ENCODE assay signal across 1 cellular context in the genomic region with DNA sequence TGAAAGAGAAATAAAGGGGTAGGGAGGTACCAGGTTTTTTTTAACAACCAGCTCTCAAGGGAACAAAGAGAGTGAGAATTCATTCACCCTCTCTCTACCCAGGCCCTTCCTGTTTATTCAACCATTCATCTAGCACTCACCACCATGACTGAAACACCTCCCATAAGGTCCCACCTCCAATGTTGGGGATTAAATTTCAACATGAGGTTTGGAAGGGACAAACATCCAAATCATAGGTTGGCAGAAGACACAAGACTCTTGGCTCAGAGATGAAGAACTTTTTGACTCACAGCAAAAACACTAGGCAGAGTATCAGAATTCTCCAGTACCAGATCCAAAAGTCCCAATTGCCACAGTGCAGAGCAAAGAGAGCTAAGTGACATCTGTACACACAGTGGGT.
TF ChIP-seq lines count a peak whose summit lies in the region.

No MANE protein-coding gene starts in this region.

TF ChIP-seq in GM23338, 12 proteins besides CTCF, POLR2A, EP300 and RAD21 (continued from another document):
- TF ChIP-seq, protein P1, sequence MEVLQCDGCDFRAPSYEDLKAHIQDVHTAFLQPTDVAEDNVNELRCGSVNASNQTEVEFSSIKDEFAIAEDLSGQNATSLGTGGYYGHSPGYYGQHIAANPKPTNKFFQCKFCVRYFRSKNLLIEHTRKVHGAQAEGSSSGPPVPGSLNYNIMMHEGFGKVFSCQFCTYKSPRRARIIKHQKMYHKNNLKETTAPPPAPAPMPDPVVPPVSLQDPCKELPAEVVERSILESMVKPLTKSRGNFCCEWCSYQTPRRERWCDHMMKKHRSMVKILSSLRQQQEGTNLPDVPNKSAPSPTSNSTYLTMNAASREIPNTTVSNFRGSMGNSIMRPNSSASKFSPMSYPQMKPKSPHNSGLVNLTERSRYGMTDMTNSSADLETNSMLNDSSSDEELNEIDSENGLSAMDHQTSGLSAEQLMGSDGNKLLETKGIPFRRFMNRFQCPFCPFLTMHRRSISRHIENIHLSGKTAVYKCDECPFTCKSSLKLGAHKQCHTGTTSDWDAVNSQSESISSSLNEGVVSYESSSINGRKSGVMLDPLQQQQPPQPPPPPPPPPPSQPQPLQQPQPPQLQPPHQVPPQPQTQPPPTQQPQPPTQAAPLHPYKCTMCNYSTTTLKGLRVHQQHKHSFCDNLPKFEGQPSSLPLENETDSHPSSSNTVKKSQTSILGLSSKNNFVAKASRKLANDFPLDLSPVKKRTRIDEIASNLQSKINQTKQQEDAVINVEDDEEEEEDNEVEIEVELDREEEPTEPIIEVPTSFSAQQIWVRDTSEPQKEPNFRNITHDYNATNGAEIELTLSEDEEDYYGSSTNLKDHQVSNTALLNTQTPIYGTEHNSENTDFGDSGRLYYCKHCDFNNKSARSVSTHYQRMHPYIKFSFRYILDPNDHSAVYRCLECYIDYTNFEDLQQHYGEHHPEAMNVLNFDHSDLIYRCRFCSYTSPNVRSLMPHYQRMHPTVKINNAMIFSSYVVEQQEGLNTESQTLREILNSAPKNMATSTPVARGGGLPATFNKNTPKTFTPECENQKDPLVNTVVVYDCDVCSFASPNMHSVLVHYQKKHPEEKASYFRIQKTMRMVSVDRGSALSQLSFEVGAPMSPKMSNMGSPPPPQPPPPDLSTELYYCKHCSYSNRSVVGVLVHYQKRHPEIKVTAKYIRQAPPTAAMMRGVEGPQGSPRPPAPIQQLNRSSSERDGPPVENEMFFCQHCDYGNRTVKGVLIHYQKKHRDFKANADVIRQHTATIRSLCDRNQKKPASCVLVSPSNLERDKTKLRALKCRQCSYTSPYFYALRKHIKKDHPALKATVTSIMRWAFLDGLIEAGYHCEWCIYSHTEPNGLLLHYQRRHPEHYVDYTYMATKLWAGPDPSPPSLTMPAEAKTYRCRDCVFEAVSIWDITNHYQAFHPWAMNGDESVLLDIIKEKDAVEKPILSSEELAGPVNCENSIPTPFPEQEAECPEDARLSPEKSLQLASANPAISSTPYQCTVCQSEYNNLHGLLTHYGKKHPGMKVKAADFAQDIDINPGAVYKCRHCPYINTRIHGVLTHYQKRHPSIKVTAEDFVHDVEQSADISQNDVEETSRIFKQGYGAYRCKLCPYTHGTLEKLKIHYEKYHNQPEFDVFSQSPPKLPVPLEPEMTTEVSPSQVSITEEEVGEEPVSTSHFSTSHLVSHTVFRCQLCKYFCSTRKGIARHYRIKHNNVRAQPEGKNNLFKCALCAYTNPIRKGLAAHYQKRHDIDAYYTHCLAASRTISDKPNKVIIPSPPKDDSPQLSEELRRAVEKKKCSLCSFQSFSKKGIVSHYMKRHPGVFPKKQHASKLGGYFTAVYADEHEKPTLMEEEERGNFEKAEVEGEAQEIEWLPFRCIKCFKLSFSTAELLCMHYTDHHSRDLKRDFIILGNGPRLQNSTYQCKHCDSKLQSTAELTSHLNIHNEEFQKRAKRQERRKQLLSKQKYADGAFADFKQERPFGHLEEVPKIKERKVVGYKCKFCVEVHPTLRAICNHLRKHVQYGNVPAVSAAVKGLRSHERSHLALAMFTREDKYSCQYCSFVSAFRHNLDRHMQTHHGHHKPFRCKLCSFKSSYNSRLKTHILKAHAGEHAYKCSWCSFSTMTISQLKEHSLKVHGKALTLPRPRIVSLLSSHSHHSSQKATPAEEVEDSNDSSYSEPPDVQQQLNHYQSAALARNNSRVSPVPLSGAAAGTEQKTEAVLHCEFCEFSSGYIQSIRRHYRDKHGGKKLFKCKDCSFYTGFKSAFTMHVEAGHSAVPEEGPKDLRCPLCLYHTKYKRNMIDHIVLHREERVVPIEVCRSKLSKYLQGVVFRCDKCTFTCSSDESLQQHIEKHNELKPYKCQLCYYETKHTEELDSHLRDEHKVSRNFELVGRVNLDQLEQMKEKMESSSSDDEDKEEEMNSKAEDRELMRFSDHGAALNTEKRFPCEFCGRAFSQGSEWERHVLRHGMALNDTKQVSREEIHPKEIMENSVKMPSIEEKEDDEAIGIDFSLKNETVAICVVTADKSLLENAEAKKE (CRISPR knock-in tag; IDR thresholded peaks at IDR 0.05): no peak
- TF ChIP-seq, protein P2, sequence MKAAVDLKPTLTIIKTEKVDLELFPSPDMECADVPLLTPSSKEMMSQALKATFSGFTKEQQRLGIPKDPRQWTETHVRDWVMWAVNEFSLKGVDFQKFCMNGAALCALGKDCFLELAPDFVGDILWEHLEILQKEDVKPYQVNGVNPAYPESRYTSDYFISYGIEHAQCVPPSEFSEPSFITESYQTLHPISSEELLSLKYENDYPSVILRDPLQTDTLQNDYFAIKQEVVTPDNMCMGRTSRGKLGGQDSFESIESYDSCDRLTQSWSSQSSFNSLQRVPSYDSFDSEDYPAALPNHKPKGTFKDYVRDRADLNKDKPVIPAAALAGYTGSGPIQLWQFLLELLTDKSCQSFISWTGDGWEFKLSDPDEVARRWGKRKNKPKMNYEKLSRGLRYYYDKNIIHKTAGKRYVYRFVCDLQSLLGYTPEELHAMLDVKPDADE (IDR thresholded peaks at IDR 0.05): no peak
- TF ChIP-seq JUNB (IDR thresholded peaks at IDR 0.05; ENCODE audit: unreplicated experiment) (no peak), CREB1 (CRISPR knock-in tag; IDR thresholded peaks at IDR 0.05; ENCODE audit: low read depth) (no peak), ZNF114 (CRISPR knock-in tag; IDR thresholded peaks at IDR 0.05) (no peak), EZH2phosphoT487 (IDR thresholded peaks at IDR 0.05; ENCODE audit: unreplicated experiment) (no peak)
